ENCODE assay signal across 26 cellular contexts in the genomic region with DNA sequence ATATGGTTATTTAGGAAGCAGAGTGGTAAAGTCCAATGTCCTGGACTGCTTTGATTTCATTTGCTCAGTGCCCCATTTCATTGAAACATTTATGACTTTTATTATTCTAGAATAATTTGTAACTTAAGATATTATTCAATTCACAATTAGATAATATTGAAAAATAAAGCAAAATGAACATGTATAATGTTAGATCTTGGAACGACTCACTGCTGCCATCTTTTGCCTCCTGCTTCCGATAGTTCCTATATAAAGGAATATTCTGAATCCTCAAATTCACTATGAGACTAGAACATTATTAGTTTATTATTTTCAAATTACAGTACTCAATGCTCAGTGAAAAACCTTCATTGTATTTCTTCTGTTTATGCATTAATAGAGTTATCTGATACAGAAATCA. TPM values are rescaled to one million over a fixed set of nuclear protein-coding genes. Genes with fewer than 3 reads are reported as not detected.
"Had no signal": no experiment of that assay in that cellular context is flagged by ENCODE, and none has a peak within 500 bp of the region (broad histone marks: within the 10 kb centered on the region; RNA-seq: fewer than 3 reads in every experiment).

No MANE protein-coding gene starts in this region.

- H3K36me3 ChIP-seq: gastrocnemius medialis, lower lobe of right lung, neutrophil, pancreas, right lobe of liver, suprapubic skin, tibial artery had no signal

- H3K4me3 Mint-ChIP-seq: endodermal cell; naive thymus-derived CD8-positive, alpha-beta T cell; nephron progenitor cell; stimulated activated naive B cell treated with anti-CD40 and anti-IgM and Interleukin-4, amounts not matched to agents 10 μg/mL and 1 μg/mL and 100 μg/mL, for 72 hours; stimulated activated naive CD8-positive, alpha-beta T cell treated with anti-CD3 and anti-CD28 coated beads, Interleukin-15, Interleukin-2, amounts not matched to agents 100 ng/mL and 50 ng/mL, for 24 hours had no signal

- H3K4me3 ChIP-seq: gastrocnemius medialis, lower lobe of right lung, pancreas, right lobe of liver, suprapubic skin, tibial artery had no signal

- H3K27me3 ChIP-seq: pancreas had no signal

- H3K27ac ChIP-seq: epithelial cell of prostate, gastrocnemius medialis, lower lobe of right lung, neutrophil, pancreas, right lobe of liver, suprapubic skin, tibial artery had no signal

- DNase-seq: cortex of kidney; effector CD8-positive, alpha-beta T cell; endodermal cell; foreskin fibroblast; gastrocnemius medialis; islet precursor cell; left ventricle myocardium superior; lower lobe of right lung; naive thymus-derived CD8-positive, alpha-beta T cell; nephron progenitor cell; pancreas; retina; right lobe of liver; small intestine; stimulated activated CD4-positive, alpha-beta T cell treated with anti-CD3 and anti-CD28 coated beads, Interleukin-15, amount 100 ng/mL, for 24 hours; stimulated activated CD4-positive, alpha-beta T cell treated with anti-CD3 and anti-CD28 coated beads, Interleukin-2, amount 100 ng/mL, for 48 hours; stimulated activated naive B cell treated with anti-CD40 and anti-IgM and Interleukin-4, amounts not matched to agents 10 μg/mL and 1 μg/mL and 100 μg/mL, for 72 hours; tibial artery had no signal

- H3K27ac Mint-ChIP-seq: endodermal cell; naive thymus-derived CD8-positive, alpha-beta T cell; nephron progenitor cell; stimulated activated naive B cell treated with anti-CD40 and anti-IgM and Interleukin-4, amounts not matched to agents 10 μg/mL and 1 μg/mL and 100 μg/mL, for 72 hours; stimulated activated naive CD8-positive, alpha-beta T cell treated with anti-CD3 and anti-CD28 coated beads, Interleukin-15, Interleukin-2, amounts not matched to agents 100 ng/mL and 50 ng/mL, for 24 hours; type B pancreatic cell had no signal

- ATAC-seq: esophagus mucosa; gastrocnemius medialis; left ventricle myocardium superior; lower lobe of right lung; naive thymus-derived CD8-positive, alpha-beta T cell; pancreas; right lobe of liver; stimulated activated naive B cell treated with anti-CD40 and anti-IgM and Interleukin-4, amounts not matched to agents 10 μg/mL and 1 μg/mL and 100 μg/mL, for 72 hours had no signal

- H3K9me3 ChIP-seq: gastrocnemius medialis, lower lobe of right lung, neutrophil, pancreas, right lobe of liver, suprapubic skin had no signal

- H3K36me3 Mint-ChIP-seq: stimulated activated naive B cell treated with anti-CD40 and anti-IgM and Interleukin-4, amounts not matched to agents 10 μg/mL and 1 μg/mL and 100 μg/mL, for 72 hours; type B pancreatic cell had no signal

- H3K4me1 ChIP-seq: gastrocnemius medialis, lower lobe of right lung had no signal

- H3K9me3 Mint-ChIP-seq: endodermal cell; nephron progenitor cell; stimulated activated naive CD8-positive, alpha-beta T cell treated with anti-CD3 and anti-CD28 coated beads, Interleukin-15, Interleukin-2, amounts not matched to agents 100 ng/mL and 50 ng/mL, for 24 hours; type B pancreatic cell had no signal

RNA-seq across cellular contexts. Expression of gene CTNND2, which starts 2.2 kb away (rescaled TPM):
- total RNA-seq: esophagus mucosa; glomerular endothelial cell; naive thymus-derived CD8-positive, alpha-beta T cell; pulmonary artery endothelial cell had no signal
- polyA plus RNA-seq: naive thymus-derived CD8-positive, alpha-beta T cell had no signal
